In genomic region chr11:19524171-19524671, GRCh38 we compare ENCODE assay signal across 14 cellular contexts.
DNase-seq lines count a peak whose midpoint lies in the region; ATAC-seq and TF ChIP-seq lines count a peak whose summit lies in the region.
"Had no signal": no experiment of that assay in that cellular context is flagged by ENCODE, and none has a peak within 500 bp of the region (broad histone marks: within the 10 kb centered on the region; RNA-seq: fewer than 3 reads in every experiment).

No MANE protein-coding gene starts in this region.

- TF ChIP-seq CTCF in body of pancreas (IDR thresholded peaks at IDR 0.05) (no peak), progenitor cell of endocrine pancreas (IDR thresholded peaks at IDR 0.05; ENCODE audit: unreplicated experiment) (no peak), endothelial cell (IDR thresholded peaks at IDR 0.05; ENCODE audit: unreplicated experiment) (no peak)

- H3K4me3 ChIP-seq in body of pancreas (no peak overlapping the region), Karpas-422 (ENCODE audit: low read length) (no peak overlapping the region)
- H3K4me3 ChIP-seq: lower lobe of right lung, psoas muscle had no signal

- no peak overlapping the region for H2AFZ ChIP-seq in Karpas-422 (ENCODE audit: low read length)

- POLR2A ChIA-PET in HEK293T (lab: Yijun Ruan, JAX) = interaction anchor here (1.0 to 1.2 kb wide), 2 partner anchors 12 to 14 kb away, joined by 3 to 5 read pairs; no protein-coding TSS in a partner anchor

- H3K27me3 ChIP-seq in body of pancreas (no peaks in the 10 kb centered on the region), Karpas-422 (ENCODE audit: low read length) (0 out of 2 replicates have a peak, but pooled peaks cover 3% of the 10 kb centered on the region)

- H3K36me3 Mint-ChIP-seq in progenitor cell of endocrine pancreas (ENCODE audit: insufficient read depth) (no peaks in the 10 kb centered on the region), endothelial cell (ENCODE audit: low read depth, unreplicated experiment) (no peaks in the 10 kb centered on the region)
- H3K36me3 Mint-ChIP-seq: activated naive CD4-positive, alpha-beta T cell treated with anti-CD3 and anti-CD28 coated beads, Interleukin-2, amount 10 ng/mL, durations not matched to agents 7 days and 5 days; CD8-positive, alpha-beta memory T cell had no signal

- H3K4me3 Mint-ChIP-seq in progenitor cell of endocrine pancreas (ENCODE audit: low read depth) (no peak overlapping the region), endothelial cell (ENCODE audit: unreplicated experiment) (no peak overlapping the region)
- H3K4me3 Mint-ChIP-seq: activated CD8-positive, alpha-beta T cell treated with anti-CD3 and anti-CD28 coated beads for 36 hours; activated naive CD4-positive, alpha-beta T cell treated with anti-CD3 and anti-CD28 coated beads, Interleukin-2, amount 10 ng/mL, durations not matched to agents 7 days and 5 days; CD8-positive, alpha-beta memory T cell had no signal

- H3K27me3 Mint-ChIP-seq in progenitor cell of endocrine pancreas = no peaks in the 10 kb centered on the region
- H3K27me3 Mint-ChIP-seq in endothelial cell (ENCODE audit: unreplicated experiment) = peaks cover 2% of the 10 kb centered on the region

- DNase-seq in HEK293T (ENCODE audit: extremely low spot score) (peak; percentile 29), body of pancreas (peak; percentile 59 to 72 (median 67)), iPS-NIHi7 (ENCODE audit: extremely low spot score) (peak; percentile 38), progenitor cell of endocrine pancreas (ENCODE audit: low spot score, unreplicated experiment) (peak; percentile 21), Karpas-422 (no peak), endothelial cell (ENCODE audit: low spot score) (no peak)
- no peak for DNase-seq in effector CD4-positive, alpha-beta T cell
- DNase-seq: activated CD8-positive, alpha-beta T cell treated with anti-CD3 and anti-CD28 coated beads for 36 hours; activated naive CD4-positive, alpha-beta T cell treated with anti-CD3 and anti-CD28 coated beads, Interleukin-2, amount 10 ng/mL, durations not matched to agents 7 days and 5 days; CD8-positive, alpha-beta memory T cell; lower lobe of right lung; psoas muscle; stimulated activated CD4-positive, alpha-beta T cell treated with anti-CD3 and anti-CD28 coated beads, Interleukin-4, amount 100 ng/mL, for 4 hours had no signal

- no peaks in the 10 kb centered on the region for H3K9me2 ChIP-seq in Karpas-422 (replicated peaks; ENCODE audit: insufficient read depth, low read length)

- H3K27ac Mint-ChIP-seq in progenitor cell of endocrine pancreas = peak overlapping the region; percentile 63
- H3K27ac Mint-ChIP-seq in endothelial cell (ENCODE audit: unreplicated experiment) = no peak overlapping the region
- H3K27ac Mint-ChIP-seq: activated CD8-positive, alpha-beta T cell treated with anti-CD3 and anti-CD28 coated beads for 36 hours; activated naive CD4-positive, alpha-beta T cell treated with anti-CD3 and anti-CD28 coated beads, Interleukin-2, amount 10 ng/mL, durations not matched to agents 7 days and 5 days; CD8-positive, alpha-beta memory T cell had no signal

- TF ChIP-seq POLR2A in body of pancreas (IDR thresholded peaks at IDR 0.05) = peak in 1 of 3 donors; percentile 21

- H3K27ac ChIP-seq in body of pancreas (peak overlapping the region in 2 of 4 donors; percentile 17 to 21), Karpas-422 (ENCODE audit: low read length) (no peak overlapping the region)
- H3K27ac ChIP-seq: lower lobe of right lung, psoas muscle had no signal

- no peaks in the 10 kb centered on the region for H3K9me3 Mint-ChIP-seq in progenitor cell of endocrine pancreas (ENCODE audit: low read depth)
- no peaks in the 10 kb centered on the region for H3K9me3 Mint-ChIP-seq in endothelial cell (ENCODE audit: unreplicated experiment)
- H3K9me3 Mint-ChIP-seq: activated CD8-positive, alpha-beta T cell treated with anti-CD3 and anti-CD28 coated beads for 36 hours; activated naive CD4-positive, alpha-beta T cell treated with anti-CD3 and anti-CD28 coated beads, Interleukin-2, amount 10 ng/mL, durations not matched to agents 7 days and 5 days; CD8-positive, alpha-beta memory T cell had no signal

- H3K4me1 ChIP-seq in body of pancreas = peaks cover 12% of the 10 kb centered on the region
- peaks cover 9% of the 10 kb centered on the region for H3K4me1 ChIP-seq in Karpas-422 (ENCODE audit: low read length)
- H3K4me1 ChIP-seq: lower lobe of right lung, psoas muscle had no signal

- H3K79me2 ChIP-seq in Karpas-422 (ENCODE audit: low read length) = no peaks in the 10 kb centered on the region

- H3K4me1 Mint-ChIP-seq in progenitor cell of endocrine pancreas (ENCODE audit: low read depth) = peaks cover 41% of the 10 kb centered on the region
- no peaks in the 10 kb centered on the region for H3K4me1 Mint-ChIP-seq in endothelial cell (ENCODE audit: unreplicated experiment)
- H3K4me1 Mint-ChIP-seq: activated naive CD4-positive, alpha-beta T cell treated with anti-CD3 and anti-CD28 coated beads, Interleukin-2, amount 10 ng/mL, durations not matched to agents 7 days and 5 days; CD8-positive, alpha-beta memory T cell had no signal

- no peaks in the 10 kb centered on the region for H3K36me3 ChIP-seq in body of pancreas (replicated peaks in 1 of 2; ENCODE audit: insufficient read depth in 1 of 2, low read depth in 2 of 2)
- H3K36me3 ChIP-seq in Karpas-422 (ENCODE audit: insufficient read depth, low read length) = no peaks in the 10 kb centered on the region
- H3K36me3 ChIP-seq: lower lobe of right lung had no signal

- H3K4me2 ChIP-seq in Karpas-422 (ENCODE audit: low read depth, low read length, poor library complexity, severe bottlenecking) = no peak overlapping the region

- no peaks in the 10 kb centered on the region for H4K20me1 ChIP-seq in Karpas-422 (ENCODE audit: insufficient read depth, low read depth, low read length)

- 11 to 13% methylated on average over 8 of the region's 8 CpGs for WGBS in body of pancreas, 2 donors

- H3K9ac ChIP-seq in Karpas-422 (ENCODE audit: low read length) = no peak overlapping the region

- intact Hi-C loops in body of pancreas (cut with DNase I) = no loop called here

- ATAC-seq in body of pancreas (peak; percentile 86), GM19023 (IDR thresholded peaks at IDR 0.05; ENCODE audit: unreplicated experiment) (no peak)
- ATAC-seq: activated CD8-positive, alpha-beta T cell treated with anti-CD3 and anti-CD28 coated beads for 36 hours; lower lobe of right lung; psoas muscle had no signal

- CTCF ChIA-PET in HEK293T (lab: Yijun Ruan, JAX) = no interaction called here

- H3K9me3 ChIP-seq in body of pancreas (no peaks in the 10 kb centered on the region), Karpas-422 (ENCODE audit: low read length) (no peaks in the 10 kb centered on the region)
- H3K9me3 ChIP-seq: lower lobe of right lung, psoas muscle had no signal

TF ChIP-seq in HEK293T, 16 proteins besides CTCF, POLR2A, EP300 and RAD21:
- TF ChIP-seq L3MBTL2 (conservative IDR thresholded peaks at IDR 0.05) (no peak), FOXA1 (IDR thresholded peaks at IDR 0.05) (no peak), HDGF (IDR thresholded peaks at IDR 0.05; ENCODE audit: borderline replicate concordance) (no peak), FOXM1 (IDR thresholded peaks at IDR 0.05; ENCODE audit: borderline replicate concordance) (no peak), LEF1 (IDR thresholded peaks at IDR 0.05; ENCODE audit: borderline replicate concordance) (no peak), ZNF384 (IDR thresholded peaks at IDR 0.05) (no peak), ARNT (IDR thresholded peaks at IDR 0.05) (no peak), TARDBP (IDR thresholded peaks at IDR 0.05) (no peak), CTBP1 (IDR thresholded peaks at IDR 0.05; ENCODE audit: borderline replicate concordance) (no peak), NFRKB (IDR thresholded peaks at IDR 0.05) (no peak), SP1 (IDR thresholded peaks at IDR 0.05) (no peak), ELF4 (IDR thresholded peaks at IDR 0.05) (no peak), BHLHE40 (IDR thresholded peaks at IDR 0.05; ENCODE audit: borderline replicate concordance) (no peak), SUZ12 (IDR thresholded peaks at IDR 0.05) (no peak), FOXK2 (IDR thresholded peaks at IDR 0.05) (no peak)
- TF ChIP-seq, protein P1, sequence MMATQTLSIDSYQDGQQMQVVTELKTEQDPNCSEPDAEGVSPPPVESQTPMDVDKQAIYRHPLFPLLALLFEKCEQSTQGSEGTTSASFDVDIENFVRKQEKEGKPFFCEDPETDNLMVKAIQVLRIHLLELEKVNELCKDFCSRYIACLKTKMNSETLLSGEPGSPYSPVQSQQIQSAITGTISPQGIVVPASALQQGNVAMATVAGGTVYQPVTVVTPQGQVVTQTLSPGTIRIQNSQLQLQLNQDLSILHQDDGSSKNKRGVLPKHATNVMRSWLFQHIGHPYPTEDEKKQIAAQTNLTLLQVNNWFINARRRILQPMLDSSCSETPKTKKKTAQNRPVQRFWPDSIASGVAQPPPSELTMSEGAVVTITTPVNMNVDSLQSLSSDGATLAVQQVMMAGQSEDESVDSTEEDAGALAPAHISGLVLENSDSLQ (IDR thresholded peaks at IDR 0.05) = no peak

Comparison
In these comparisons a context has a peak if more than half of its experiments do, and no peak if none do; other contexts are left out.
1. DNase-seq: peak in HEK293T (single experiment), body of pancreas (4 of 4), iPS-NIHi7 (single experiment) and progenitor cell of endocrine pancreas (single experiment); none in Karpas-422 (single experiment), effector CD4-positive, alpha-beta T cell (single experiment) and endothelial cell (single experiment).